ENCODE assay signal across 1 cellular context in the genomic region with DNA sequence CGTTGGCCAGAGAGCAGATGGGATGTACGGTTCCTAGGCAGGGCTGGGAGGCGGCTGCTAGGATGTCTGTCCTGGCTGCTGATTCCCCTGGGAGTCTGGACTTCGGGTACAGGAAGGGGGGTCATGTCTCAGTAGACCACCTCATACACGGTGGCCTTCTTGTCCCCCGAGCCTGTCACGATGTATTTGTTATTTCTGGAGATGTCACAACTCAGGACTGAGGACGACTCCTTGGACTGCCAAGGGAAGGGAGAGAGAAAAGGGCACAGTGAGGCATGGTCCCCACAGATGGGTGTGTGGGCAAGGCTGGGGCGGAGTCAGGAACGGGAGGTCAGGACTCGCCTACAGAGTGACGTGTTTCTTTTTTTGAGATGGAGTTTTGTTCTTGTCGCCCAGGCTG.
TF ChIP-seq lines count a peak whose summit lies in the region.

No MANE protein-coding gene starts in this region.

TF ChIP-seq in HEK293, 187 proteins besides CTCF, POLR2A, EP300 and RAD21 (continued from another document):
- TF ChIP-seq ZNF549 (tag by site-specific recombination; IDR thresholded peaks at IDR 0.05) (no peak), ZNF248 (tag by site-specific recombination; IDR thresholded peaks at IDR 0.05) (no peak), SP7 (tag by site-specific recombination; IDR thresholded peaks at IDR 0.05) (no peak), ZFHX2 (tag by site-specific recombination; conservative IDR thresholded peaks at IDR 0.05) (peak; percentile 36; the same call in 1 of the 2 replicates)
